ENCODE assay signal across 8 cellular contexts in genomic region chr9:19456996-19457693, GRCh38. TPM values are rescaled to one million over a fixed set of nuclear protein-coding genes. Genes with fewer than 3 reads are reported as not detected.
DNase-seq lines count a peak whose midpoint lies in the region; ATAC-seq, FAIRE-seq and TF ChIP-seq lines count a peak whose summit lies in the region.

No MANE protein-coding gene starts in this region.

- H2AK5ac ChIP-seq in H1 (ENCODE audit: low read depth, low read length): no peak overlapping the region
- H2AK5ac ChIP-seq in mesendoderm (ENCODE audit: low read length): no peak overlapping the region

- CTCF ChIA-PET in CD8-positive, alpha-beta memory T cell (lab: Charles Lee): interaction anchor here (0.6 to 6.6 kb wide), 16 partner anchors 9 to 1202 kb away, joined by 3 to 66 read pairs (median 4); partner anchors contain the start of genes ACER2 and RRAGA
- CTCF ChIA-PET in H1 (lab: Charles Lee; ENCODE audit: partially characterized antibody): interaction anchor here (0.6 to 3.5 kb wide), 25 partner anchors 8 to 374 kb away, joined by 3 to 16 read pairs (median 3); partner anchors contain the start of genes ACER2 and RPS6

- H3K56ac ChIP-seq in H1 (replicated peaks; ENCODE audit: insufficient read length, low read depth, low read length) (no peak overlapping the region), mesendoderm (ENCODE audit: low read length) (peak overlapping the region; percentile 56)

- no peak overlapping the region for H3K4ac ChIP-seq in H1 (replicated peaks; ENCODE audit: insufficient read length, low read depth, low read length)
- H3K4ac ChIP-seq in mesendoderm (ENCODE audit: low read depth, low read length): no peak overlapping the region

- peak overlapping the region; percentile 38 for H4K91ac ChIP-seq in H1 (replicated peaks; ENCODE audit: insufficient read length, low read length)

- no peak overlapping the region for H3K4me3 ChIP-seq in CD8-positive, alpha-beta memory T cell (ENCODE audit: low read length)
- H3K4me3 ChIP-seq in H1 (ENCODE audit: extremely low read depth in 1 of 4, insufficient read depth in 2 of 4, low read depth in 3 of 4, low read length in 4 of 4): no peak overlapping the region; a peak in 1 of 8 replicates
- H3K4me3 ChIP-seq in mesendoderm (ENCODE audit: low read length): no peak overlapping the region

- H3K18ac ChIP-seq in H1 (ENCODE audit: extremely low read depth, low read length) (no peak overlapping the region), mesendoderm (ENCODE audit: low read length) (no peak overlapping the region)

- no peaks in the 10 kb centered on the region for H3K23me2 ChIP-seq in H1 (ENCODE audit: low read depth, low read length)

- peaks cover 0 to 1% of the 10 kb centered on the region in 2 donors for H3K27me3 Mint-ChIP-seq in CD8-positive, alpha-beta memory T cell

- H3K9ac ChIP-seq in H1 (replicated peaks in 1 of 4; ENCODE audit: extremely low read depth in 1 of 4, low read depth in 3 of 4, low read length in 3 of 4) (no peak overlapping the region), mesendoderm (ENCODE audit: low read length) (no peak overlapping the region)

- peaks cover 6 to 8% (median 7%) of the 10 kb centered on the region in 3 donors for H3K4me1 Mint-ChIP-seq in CD8-positive, alpha-beta memory T cell

- peak; percentile 92 for FAIRE-seq in H1 (lab: Jason Lieb, UNC)

- no peak; a peak in 1 of 3 replicates for TF ChIP-seq EP300 in H1 (IDR thresholded peaks at IDR 0.05; ENCODE audit: borderline replicate concordance in 1 of 2, low read depth in 2 of 2, low read length in 2 of 2)

- 38% methylated on average over 12 of the region's 12 CpGs; no CpG with 5 or more reads in 1 of the 2 experiments for WGBS in H1 (ENCODE audit: extremely low coverage in 1 of 2, insufficient coverage in 1 of 2, insufficient read length in 1 of 2, insufficient replicate concordance in 2 of 2, low coverage in 1 of 2, low lambda C conversion rate in 2 of 2, missing lambda C conversion rate in 1 of 2), 2 experiments
- WGBS in mesendoderm (ENCODE audit: extremely low coverage, insufficient coverage, low lambda C conversion rate): no CpG with 5 or more reads among the region's 12 CpGs

- no peaks in the 10 kb centered on the region for H3K36me3 ChIP-seq in CD8-positive, alpha-beta memory T cell (ENCODE audit: insufficient read depth, low read length)
- H3K36me3 ChIP-seq in H1 (ENCODE audit: control insufficient read depth in 2 of 4, insufficient read depth in 4 of 4, low read length in 3 of 4) (peaks cover 0 to 1% (median 0%) of the 10 kb centered on the region in 4 experiments; a peak in 1 of 8 replicates), mesendoderm (ENCODE audit: control insufficient read depth, insufficient read depth, low read length) (no peaks in the 10 kb centered on the region)

- peak overlapping the region; percentile 25; the same call in 1 of the 2 replicates for H2AFZ ChIP-seq in H1 (ENCODE audit: low read length)

- peak; percentile 99 to 100 for TF ChIP-seq RAD21 in H1 (IDR thresholded peaks at IDR 0.05 in 1 of 2, conservative IDR thresholded peaks at IDR 0.05 in 1 of 2; ENCODE audit: low read depth in 2 of 2, low read length in 2 of 2)

- H3K23ac ChIP-seq in H1 (ENCODE audit: insufficient read length) (no peak overlapping the region), mesendoderm (ENCODE audit: low read length) (no peak overlapping the region)

- H3K14ac ChIP-seq in H1 (ENCODE audit: insufficient read length): no peak overlapping the region

- no peaks in the 10 kb centered on the region for H3K27me3 ChIP-seq in CD8-positive, alpha-beta memory T cell (ENCODE audit: insufficient read depth, low read length, poor library complexity, severe bottlenecking)
- H3K27me3 ChIP-seq in H1 (replicated peaks in 1 of 4; ENCODE audit: control insufficient read depth in 3 of 4, extremely low read depth in 1 of 4, insufficient read depth in 3 of 4, low read length in 3 of 4): no peaks in the 10 kb centered on the region
- no peaks in the 10 kb centered on the region for H3K27me3 ChIP-seq in mesendoderm (ENCODE audit: insufficient read depth, low read length, poor library complexity)

- POLR2A ChIA-PET in CD8-positive, alpha-beta memory T cell (lab: Charles Lee): interaction anchor here (0.9 kb wide), 1 partner anchor 77 kb away, joined by 3 read pairs; the partner anchor contains the start of gene RPS6
- POLR2A ChIA-PET in H1 (lab: Charles Lee; ENCODE audit: partially characterized antibody): interaction anchor here (0.6 to 8.7 kb wide), 4 partner anchors 11 to 283 kb away, joined by 3 to 83 read pairs (median 10); partner anchors contain the start of gene RPS6

- no peak overlapping the region for H4K8ac ChIP-seq in H1 (ENCODE audit: extremely low read depth, insufficient read depth, low read length)
- H4K8ac ChIP-seq in mesendoderm (ENCODE audit: low read depth, low read length): no peak overlapping the region

- H2BK20ac ChIP-seq in H1 (ENCODE audit: low read length): no peak overlapping the region

- no peak for TF ChIP-seq POLR2A in H1 (IDR thresholded peaks at IDR 0.05; ENCODE audit: control extremely low read depth in 1 of 2, low read depth in 2 of 2, low read length in 2 of 2)

- H3K27ac ChIP-seq in CD8-positive, alpha-beta memory T cell (ENCODE audit: low read depth, low read length): no peak overlapping the region
- H3K27ac ChIP-seq in H1 (ENCODE audit: low read depth, low read length) (no peak overlapping the region), mesendoderm (ENCODE audit: low read depth, low read length) (no peak overlapping the region)

- no peak overlapping the region for H2BK15ac ChIP-seq in H1 (ENCODE audit: low read length)
- H2BK15ac ChIP-seq in mesendoderm (replicated peaks; ENCODE audit: low read depth): no peak overlapping the region

- H2BK120ac ChIP-seq in H1 (replicated peaks; ENCODE audit: low read depth, low read length) (no peak overlapping the region), mesendoderm (ENCODE audit: low read depth, low read length) (no peak overlapping the region)

- H2BK12ac ChIP-seq in H1 (ENCODE audit: low read depth, low read length): no peak overlapping the region

- H3K4me2 ChIP-seq in H1 (ENCODE audit: insufficient read depth in 1 of 2, low read depth in 2 of 2, low read length in 2 of 2): no peak overlapping the region
- no peak overlapping the region for H3K4me2 ChIP-seq in mesendoderm (ENCODE audit: low read length)

- H3K36me3 Mint-ChIP-seq in CD8-positive, alpha-beta memory T cell: no peaks in the 10 kb centered on the region

- H3K9me3 ChIP-seq in CD8-positive, alpha-beta memory T cell (ENCODE audit: low read length): no peaks in the 10 kb centered on the region
- no peaks in the 10 kb centered on the region for H3K9me3 ChIP-seq in H1 (ENCODE audit: insufficient read depth in 2 of 2, low read depth in 1 of 2, low read length in 1 of 2)

- TF ChIP-seq CTCF in H1 (IDR thresholded peaks at IDR 0.05; ENCODE audit: control extremely low read depth in 1 of 3, insufficient read depth in 1 of 3, low read depth in 1 of 3, low read length in 3 of 3): peak; percentile 74 to 98 (median 85)

- H3K79me2 ChIP-seq in H1 (ENCODE audit: control insufficient read depth in 1 of 2, insufficient read depth in 2 of 2, low read length in 2 of 2) (no peaks in the 10 kb centered on the region), mesendoderm (ENCODE audit: control insufficient read depth, insufficient read depth, low read length) (no peaks in the 10 kb centered on the region)

- H4K20me1 ChIP-seq in H1 (replicated peaks in 1 of 2; ENCODE audit: control insufficient read depth in 1 of 2, insufficient read depth in 2 of 2, low read length in 2 of 2): no peaks in the 10 kb centered on the region

- H3K4me3 Mint-ChIP-seq in CD8-positive, alpha-beta memory T cell: peak overlapping the region in 6 of 7 donors; percentile 0 to 67 (median 52)

- H4K5ac ChIP-seq in H1 (ENCODE audit: insufficient read length, low read depth, low read length) (no peak overlapping the region), mesendoderm (ENCODE audit: low read length) (no peak overlapping the region)

- H3K9me3 Mint-ChIP-seq in CD8-positive, alpha-beta memory T cell: no peaks in the 10 kb centered on the region

- ATAC-seq in GM19351 (IDR thresholded peaks at IDR 0.05; ENCODE audit: unreplicated experiment): peak; percentile 88
- ATAC-seq in HG03460 (IDR thresholded peaks at IDR 0.05; ENCODE audit: unreplicated experiment): peak; percentile 89

- DNase-seq in CD8-positive, alpha-beta memory T cell: peak; percentile 43 to 68 (median 60)
- peak; percentile 10 to 76 for DNase-seq in NCI-H526 (lab: John Stamatoyannopoulos, UW)
- peak; percentile 45 to 60 for DNase-seq in activated CD4-positive, alpha-beta T cell treated with anti-CD3 and anti-CD28 coated beads, Interleukin-2, amount 50 U/mL, for 48 hours
- peak; percentile 65 to 87 for DNase-seq in H1 (ENCODE audit: low read depth in 1 of 2, low spot score in 2 of 2)
- DNase-seq in mesendoderm: peak; percentile 87
- DNase-seq in stimulated activated CD8-positive, alpha-beta memory T cell treated with anti-CD3 and anti-CD28 coated beads, Interleukin-4, amount 100 ng/mL, for 1 hour (ENCODE audit: low read depth in 2 of 2, low spot score in 1 of 2): peak; percentile 22 to 43

- H2BK5ac ChIP-seq in H1 (ENCODE audit: low read depth, low read length): no peak overlapping the region
- no peak overlapping the region for H2BK5ac ChIP-seq in mesendoderm (ENCODE audit: low read length)

- H3K79me1 ChIP-seq in H1 (ENCODE audit: low read depth, low read length) (no peaks in the 10 kb centered on the region), mesendoderm (ENCODE audit: low read length) (no peaks in the 10 kb centered on the region)

- H3K27ac Mint-ChIP-seq in CD8-positive, alpha-beta memory T cell: peak overlapping the region in 1 of 8 donors; percentile 54

- peaks cover 7% of the 10 kb centered on the region for H3K4me1 ChIP-seq in CD8-positive, alpha-beta memory T cell (ENCODE audit: insufficient read depth, low read length)
- H3K4me1 ChIP-seq in H1 (replicated peaks in 1 of 4; ENCODE audit: control insufficient read depth in 3 of 4, insufficient read depth in 4 of 4, low read length in 3 of 4) (peaks cover 0 to 7% (median 5%) of the 10 kb centered on the region in 4 experiments; a peak in 2 of 7 replicates), mesendoderm (ENCODE audit: control insufficient read depth, low read depth, low read length) (no peaks in the 10 kb centered on the region)

RNA-seq across cellular contexts. Expression of gene ACER2, which starts 48.3 kb away (rescaled TPM):
- 1 to 10 TPM; 2.7 to 3.0 TPM for total RNA-seq in CD8-positive, alpha-beta memory T cell
- 0.38 TPM for polyA plus RNA-seq in CD8-positive, alpha-beta memory T cell
- total RNA-seq in H1 (2021; fragmentation: NEBNext Ultra II Directional; extraction: Animal tissue kit (Norgen Biotek cat#: 25700)): 8.8 and 9.9 TPM in 2 replicates
- polyA plus RNA-seq in H1 (2011; rRNA removed): 6.4 and 7.4 TPM in 2 replicates
- polyA plus RNA-seq in H1 (2011; cell fraction: cytosol; rRNA removed): 6.6 TPM
- polyA plus RNA-seq in H1 (2011; cell fraction: nucleus; rRNA removed): 6.3 TPM
- 4.0 to 7.4 TPM (median 5.3 TPM) in 4 replicates for polyA plus RNA-seq in H1 (2012, experiment 1 of 2)
- polyA plus RNA-seq in H1 (2012, experiment 2 of 2): 0.73 TPM
- 9.0 TPM for polyA plus RNA-seq in H1 (2013, experiment 1 of 2)
- 9.5 TPM for polyA plus RNA-seq in H1 (2013, experiment 2 of 2)
- polyA minus RNA-seq in H1 (2011; rRNA and poly(A)+ RNA removed): 38.6 and 44.2 TPM in 2 replicates
- 9.7 TPM for polyA minus RNA-seq in H1 (2011; cell fraction: cytosol; rRNA and poly(A)+ RNA removed)
- 13.2 TPM for polyA minus RNA-seq in H1 (2011; cell fraction: nucleus; rRNA and poly(A)+ RNA removed)
- polyA plus RNA-seq in mesendoderm (2013, experiment 1 of 2): 2.3 TPM
- 2.0 TPM for polyA plus RNA-seq in mesendoderm (2013, experiment 2 of 2)

Comparison
In these comparisons a context has a peak if more than half of its experiments do, and no peak if none do; other contexts are left out.
1. DNase-seq: peak in every context shown above with its lines; median percentile 87 in mesendoderm; 76 in H1; 60 in CD8-positive, alpha-beta memory T cell; 52 in activated CD4-positive, alpha-beta T cell treated with anti-CD3 and anti-CD28 coated beads, Interleukin-2, amount 50 U/mL, for 48 hours; 43 in NCI-H526; 32 in stimulated activated CD8-positive, alpha-beta memory T cell treated with anti-CD3 and anti-CD28 coated beads, Interleukin-4, amount 100 ng/mL, for 1 hour.